10 cellular contexts compared by ENCODE assay signal in the genomic region with DNA sequence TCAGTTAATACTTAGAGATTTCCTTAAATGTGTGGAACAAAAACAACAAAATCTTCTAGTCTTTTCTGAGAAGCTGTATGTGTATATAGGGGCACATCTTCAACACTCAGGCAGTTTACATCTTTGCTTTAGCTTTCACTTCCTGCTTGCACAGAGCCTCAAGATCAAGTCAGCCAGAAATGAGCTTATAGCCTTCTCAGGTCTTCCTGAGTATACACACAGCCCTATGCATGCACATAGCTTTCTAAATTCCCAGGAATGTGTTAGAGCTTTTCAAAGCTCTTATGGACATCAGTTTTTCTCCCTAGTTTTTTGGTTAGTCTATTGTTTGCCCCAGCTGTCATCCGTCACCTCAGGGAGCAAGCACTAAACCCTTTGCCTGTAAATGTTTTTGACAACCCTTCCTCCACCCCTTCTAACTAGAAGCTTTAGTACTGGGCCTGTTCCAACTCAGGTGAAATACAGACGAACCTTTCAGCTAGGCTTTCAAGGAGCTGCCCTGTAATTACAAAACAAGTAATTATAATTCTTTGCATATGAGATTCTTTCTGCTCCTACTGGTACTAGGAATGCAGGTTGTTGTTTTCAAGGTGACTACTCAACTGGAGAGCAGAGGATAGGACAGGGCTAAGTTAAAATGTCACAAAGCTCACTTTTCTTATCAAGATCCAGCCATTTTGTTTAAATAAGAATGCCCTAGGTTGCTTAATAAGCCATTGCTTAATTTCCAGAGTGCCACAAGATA. TPM values are rescaled to one million over a fixed set of nuclear protein-coding genes. Genes with fewer than 3 reads are reported as not detected.
DNase-seq lines count a peak whose midpoint lies in the region; ATAC-seq, FAIRE-seq and TF ChIP-seq lines count a peak whose summit lies in the region.
"Had no signal": no experiment of that assay in that cellular context is flagged by ENCODE, and none has a peak within 500 bp of the region (broad histone marks: within the 10 kb centered on the region; RNA-seq: fewer than 3 reads in every experiment).

No MANE protein-coding gene starts in this region.

- peaks cover 16% of the 10 kb centered on the region for H3K27me3 ChIP-seq in CD4-positive, CD25-positive, alpha-beta regulatory T cell (ENCODE audit: control insufficient read depth, insufficient read depth, low read length)
- no peaks in the 10 kb centered on the region for H3K27me3 ChIP-seq in astrocyte (ENCODE audit: insufficient read depth, low read length)

- H3K4me3 ChIP-seq in CD4-positive, CD25-positive, alpha-beta regulatory T cell (ENCODE audit: low read depth, low read length), result no peak overlapping the region
- H3K4me3 ChIP-seq in astrocyte (ENCODE audit: insufficient read depth, low read depth, low read length), result no peak overlapping the region

- H3K27me3 Mint-ChIP-seq in CD4-positive, CD25-positive, alpha-beta regulatory T cell, result peaks cover 33% of the 10 kb centered on the region
- H3K27me3 Mint-ChIP-seq in astrocyte (ENCODE audit: low read depth, unreplicated experiment) (no peaks in the 10 kb centered on the region), CD14-positive monocyte (ENCODE audit: low read depth in 3 of 3) (no peaks in the 10 kb centered on the region)

- peaks cover 1 to 10% (median 5%) of the 10 kb centered on the region in 7 donors for H3K9me3 Mint-ChIP-seq in CD4-positive, CD25-positive, alpha-beta regulatory T cell
- H3K9me3 Mint-ChIP-seq in astrocyte (ENCODE audit: unreplicated experiment), result peaks cover 2% of the 10 kb centered on the region
- peaks cover 9 to 17% (median 14%) of the 10 kb centered on the region in 7 donors for H3K9me3 Mint-ChIP-seq in CD14-positive monocyte

- H3K9me3 ChIP-seq in CD4-positive, CD25-positive, alpha-beta regulatory T cell (ENCODE audit: control insufficient read depth in 2 of 2, low read length in 2 of 2), result peaks cover 7 to 11% of the 10 kb centered on the region in 2 experiments
- no peaks in the 10 kb centered on the region for H3K9me3 ChIP-seq in astrocyte (ENCODE audit: insufficient read depth, low read depth, low read length)

- DNase-seq in CD4-positive, CD25-positive, alpha-beta regulatory T cell, result peak in 2 of 3 donors; percentile 28 to 67
- no peak for DNase-seq in astrocyte (ENCODE audit: low read depth)
- DNase-seq in CD14-positive monocyte (ENCODE audit: low spot score), result no peak
- DNase-seq in NCI-H2196 (lab: John Stamatoyannopoulos, UW; ENCODE audit: unreplicated experiment), result no peak
- no peak for DNase-seq in NCI-H1436 treated with DMSO at 0.1 percent for 48 hours (lab: John Stamatoyannopoulos, UW)
- DNase-seq in NCI-H2081 (lab: John Stamatoyannopoulos, UW), result no peak
- DNase-seq: DMS153; stimulated activated CD4-positive, alpha-beta T cell treated with anti-CD3 and anti-CD28 coated beads, Interleukin-15, amount 100 ng/mL, for 24 hours had no signal

- no peak for TF ChIP-seq CTCF in astrocyte (IDR thresholded peaks at IDR 0.05; ENCODE audit: insufficient read depth, low read depth, low read length)
- no peak for TF ChIP-seq CTCF in CD14-positive monocyte (IDR thresholded peaks at IDR 0.05)

- H3K27ac Mint-ChIP-seq in CD4-positive, CD25-positive, alpha-beta regulatory T cell, result peak overlapping the region; percentile 32 to 85 (median 69)
- H3K27ac Mint-ChIP-seq in astrocyte (ENCODE audit: unreplicated experiment), result peak overlapping the region; percentile 28
- peak overlapping the region in 2 of 7 donors; percentile 21 to 47 for H3K27ac Mint-ChIP-seq in CD14-positive monocyte

- H3K9ac ChIP-seq in astrocyte (ENCODE audit: low read length), result no peak overlapping the region

- H3K4me2 ChIP-seq in astrocyte (ENCODE audit: low read length), result no peak overlapping the region

- H3K4me3 Mint-ChIP-seq in CD4-positive, CD25-positive, alpha-beta regulatory T cell, result peak overlapping the region in 2 of 4 donors; percentile 1 to 66
- H3K4me3 Mint-ChIP-seq in astrocyte (ENCODE audit: unreplicated experiment), result no peak overlapping the region
- no peak overlapping the region for H3K4me3 Mint-ChIP-seq in CD14-positive monocyte

- H3K36me3 ChIP-seq in CD4-positive, CD25-positive, alpha-beta regulatory T cell (ENCODE audit: control insufficient read depth, insufficient read depth, low read length), result no peaks in the 10 kb centered on the region
- no peaks in the 10 kb centered on the region for H3K36me3 ChIP-seq in astrocyte (ENCODE audit: insufficient read depth, low read length)

- peaks cover 0 to 19% (median 10%) of the 10 kb centered on the region in 4 donors for H3K4me1 Mint-ChIP-seq in CD4-positive, CD25-positive, alpha-beta regulatory T cell
- H3K4me1 Mint-ChIP-seq in astrocyte (ENCODE audit: low read depth, unreplicated experiment) (peaks cover 12% of the 10 kb centered on the region), CD14-positive monocyte (peaks cover 16% of the 10 kb centered on the region)

- H3K79me2 ChIP-seq in astrocyte (ENCODE audit: insufficient read depth, low read length), result no peaks in the 10 kb centered on the region

- peak; percentile 32 for TF ChIP-seq POLR2A in GM19099 (IDR thresholded peaks at IDR 0.05; ENCODE audit: extremely low read depth, insufficient read length, low read depth)

- peaks cover 6% of the 10 kb centered on the region for H3K36me3 Mint-ChIP-seq in CD4-positive, CD25-positive, alpha-beta regulatory T cell
- no peaks in the 10 kb centered on the region for H3K36me3 Mint-ChIP-seq in astrocyte (ENCODE audit: low read depth, unreplicated experiment)
- no peaks in the 10 kb centered on the region for H3K36me3 Mint-ChIP-seq in CD14-positive monocyte

- no peak for FAIRE-seq in astrocyte (lab: Jason Lieb, UNC)

- H4K20me1 ChIP-seq in astrocyte (ENCODE audit: insufficient read depth, low read length), result no peaks in the 10 kb centered on the region

- no peak overlapping the region for H2AFZ ChIP-seq in astrocyte (ENCODE audit: low read depth, low read length)

- peak overlapping the region; percentile 8 for H3K27ac ChIP-seq in CD4-positive, CD25-positive, alpha-beta regulatory T cell (ENCODE audit: insufficient read depth, low read length, poor library complexity, severe bottlenecking)
- no peak overlapping the region for H3K27ac ChIP-seq in astrocyte (ENCODE audit: low read depth, low read length)

- peak; percentile 86 to 92 for ATAC-seq in CD4-positive, CD25-positive, alpha-beta regulatory T cell (ENCODE audit: low read depth in 2 of 2)
- ATAC-seq in HG03135 (IDR thresholded peaks at IDR 0.05; ENCODE audit: unreplicated experiment), result peak; percentile 92

- intact Hi-C loops in CD14-positive monocyte (cut with micrococcal nuclease), result no loop called here

- H3K4me1 ChIP-seq in CD4-positive, CD25-positive, alpha-beta regulatory T cell (ENCODE audit: control insufficient read depth, insufficient read depth, low read length, poor library complexity, severe bottlenecking), result no peaks in the 10 kb centered on the region
- H3K4me1 ChIP-seq in astrocyte (ENCODE audit: insufficient read depth, low read length), result no peaks in the 10 kb centered on the region

RNA-seq across cellular contexts. Expression of gene MTMR10, which starts 22.6 kb away (rescaled TPM):
- 36.5 TPM for total RNA-seq in CD4-positive, CD25-positive, alpha-beta regulatory T cell
- polyA plus RNA-seq in CD4-positive, CD25-positive, alpha-beta regulatory T cell, result 1 to 10 TPM; 6.1 to 7.3 (median 6.6) TPM
- 11.9 and 14.8 TPM in 2 replicates for total RNA-seq in astrocyte
- polyA plus RNA-seq in CD14-positive monocyte, result 10 to 100 TPM in 1 of 2 donors, 1 to 10 TPM in 1; 8.7 to 15.9 TPM

Comparison
In these comparisons a context has a peak if more than half of its experiments do, and no peak if none do; other contexts are left out.
1. DNase-seq: peak in CD4-positive, CD25-positive, alpha-beta regulatory T cell (2 of 3); none in astrocyte (single experiment), CD14-positive monocyte (single experiment), NCI-H2196 (single experiment), NCI-H1436 treated with DMSO at 0.1 percent for 48 hours (single experiment) and NCI-H2081 (0 of 2).